ENCODE assay signal across 11 cellular contexts in the genomic region with DNA sequence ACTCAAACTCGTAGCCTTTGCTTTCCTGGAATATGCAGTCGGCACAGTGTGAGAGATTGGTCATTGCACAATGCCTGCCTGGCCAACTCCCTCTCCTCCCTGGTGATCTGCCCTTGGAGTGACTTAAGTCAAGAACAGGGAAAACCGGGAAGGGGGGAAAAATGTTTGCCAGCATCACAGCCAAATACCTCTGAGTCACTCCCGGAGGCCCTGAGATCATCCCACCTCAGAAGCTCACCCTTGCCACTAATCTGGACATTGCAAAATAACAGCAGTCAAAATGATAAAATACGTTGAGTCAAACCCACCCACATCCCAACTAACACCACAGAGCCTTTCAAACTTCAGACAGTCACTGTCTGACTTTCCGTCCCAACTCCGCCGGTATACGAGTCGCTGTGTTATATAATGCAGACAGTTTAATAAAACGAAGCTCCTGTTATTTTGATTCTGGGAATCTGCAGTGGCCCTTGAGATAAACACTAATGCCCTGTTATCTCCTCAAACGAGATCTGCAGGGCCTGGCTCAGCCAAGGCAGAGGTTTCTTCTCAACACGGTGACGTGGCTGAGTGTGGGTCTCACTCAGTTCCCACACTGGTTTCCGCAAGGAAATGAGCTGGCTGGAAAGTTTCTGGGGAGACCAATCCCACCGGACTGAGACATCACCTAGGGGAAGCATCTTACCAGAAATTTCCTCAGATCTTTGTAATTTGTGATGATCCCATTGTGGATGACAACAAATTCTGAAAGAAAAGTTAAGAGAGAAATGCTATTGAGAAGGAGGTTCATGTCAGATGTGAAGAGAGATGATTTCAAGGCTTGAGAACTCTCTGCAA. TPM values are rescaled to one million over a fixed set of nuclear protein-coding genes. Genes with fewer than 3 reads are reported as not detected.
DNase-seq lines count a peak whose midpoint lies in the region; ATAC-seq and TF ChIP-seq lines count a peak whose summit lies in the region.
"Had no signal": no experiment of that assay in that cellular context is flagged by ENCODE, and none has a peak within 500 bp of the region (broad histone marks: within the 10 kb centered on the region; RNA-seq: fewer than 3 reads in every experiment).

No MANE protein-coding gene starts in this region.

- peak overlapping the region; percentile 81 for H3K27ac ChIP-seq in RWPE1

- H3K4me3 ChIP-seq in BJ (ENCODE audit: low read depth, low read length) (no peak overlapping the region), fibroblast of mammary gland (ENCODE audit: control insufficient read depth, low read depth, low read length) (no peak overlapping the region)

- H3K4me3 Mint-ChIP-seq in osteocyte (ENCODE audit: unreplicated experiment): peak overlapping the region; percentile 11
- H3K4me3 Mint-ChIP-seq in activated CD4-positive, alpha-beta memory T cell treated with anti-CD3 and anti-CD28 coated beads for 36 hours: no peak overlapping the region
- H3K4me3 Mint-ChIP-seq in activated CD8-positive, alpha-beta T cell treated with anti-CD3 and anti-CD28 coated beads, Interleukin-2, amount 10 ng/mL, durations not matched to agents 7 days and 5 days: no peak overlapping the region

- H3K36me3 Mint-ChIP-seq in osteocyte (ENCODE audit: unreplicated experiment): peaks cover 35% of the 10 kb centered on the region
- H3K36me3 Mint-ChIP-seq in activated CD4-positive, alpha-beta memory T cell treated with anti-CD3 and anti-CD28 coated beads for 36 hours: no peaks in the 10 kb centered on the region
- H3K36me3 Mint-ChIP-seq in activated CD8-positive, alpha-beta T cell treated with anti-CD3 and anti-CD28 coated beads, Interleukin-2, amount 10 ng/mL, durations not matched to agents 7 days and 5 days (ENCODE audit: low read depth): no peaks in the 10 kb centered on the region

- POLR2A ChIA-PET in BJ (lab: Charles Lee) (no interaction called here), RWPE1 (lab: Yijun Ruan, JAX; ENCODE audit: low non-redundant PET) (interaction anchor here (0.7 kb wide), 1 partner anchor 15 kb away, joined by 5 read pairs; no protein-coding TSS in a partner anchor)
- POLR2A ChIA-PET in activated CD4-positive, alpha-beta memory T cell treated with anti-CD3 and anti-CD28 coated beads for 36 hours (lab: Charles Lee): no interaction called here
- POLR2A ChIA-PET in activated CD8-positive, alpha-beta T cell treated with anti-CD3 and anti-CD28 coated beads, Interleukin-2, amount 10 ng/mL, durations not matched to agents 7 days and 5 days (lab: Charles Lee): no interaction called here

- ATAC-seq in activated CD8-positive, alpha-beta T cell treated with anti-CD3 and anti-CD28 coated beads, Interleukin-2, amount 10 ng/mL, durations not matched to agents 7 days and 5 days: no peak

- no peaks in the 10 kb centered on the region for H3K9me3 Mint-ChIP-seq in osteocyte (ENCODE audit: unreplicated experiment)
- no peaks in the 10 kb centered on the region for H3K9me3 Mint-ChIP-seq in activated CD4-positive, alpha-beta memory T cell treated with anti-CD3 and anti-CD28 coated beads for 36 hours
- no peaks in the 10 kb centered on the region for H3K9me3 Mint-ChIP-seq in activated CD8-positive, alpha-beta T cell treated with anti-CD3 and anti-CD28 coated beads, Interleukin-2, amount 10 ng/mL, durations not matched to agents 7 days and 5 days (ENCODE audit: insufficient read depth)

- no peaks in the 10 kb centered on the region for H3K27me3 ChIP-seq in BJ (ENCODE audit: control insufficient read depth, insufficient read depth, low read length)

- no peaks in the 10 kb centered on the region for H3K27me3 Mint-ChIP-seq in osteocyte (ENCODE audit: unreplicated experiment)
- H3K27me3 Mint-ChIP-seq in activated CD4-positive, alpha-beta memory T cell treated with anti-CD3 and anti-CD28 coated beads for 36 hours: peaks cover 8% of the 10 kb centered on the region
- H3K27me3 Mint-ChIP-seq in activated CD8-positive, alpha-beta T cell treated with anti-CD3 and anti-CD28 coated beads, Interleukin-2, amount 10 ng/mL, durations not matched to agents 7 days and 5 days (ENCODE audit: low read depth): peaks cover 15% of the 10 kb centered on the region

- intact Hi-C loops in activated CD4-positive, alpha-beta memory T cell treated with anti-CD3 and anti-CD28 coated beads for 36 hours (cut with micrococcal nuclease): no loop called here

- DNase-seq in BJ (ENCODE audit: low read depth): peak; percentile 90
- peak; percentile 97 for DNase-seq in RWPE1 (ENCODE audit: low spot score)
- peak; percentile 100 for DNase-seq in fibroblast of mammary gland (ENCODE audit: low read depth)
- no peak for DNase-seq in osteocyte (ENCODE audit: extremely low spot score, unreplicated experiment)
- no peak for DNase-seq in activated CD4-positive, alpha-beta memory T cell treated with anti-CD3 and anti-CD28 coated beads for 36 hours
- DNase-seq in DMS53 (lab: John Stamatoyannopoulos, UW): no peak
- DNase-seq in ecto neural progenitor cell (ENCODE audit: low spot score): no peak
- no peak for DNase-seq in activated CD8-positive, alpha-beta T cell treated with anti-CD3 and anti-CD28 coated beads, Interleukin-2, amount 10 ng/mL, durations not matched to agents 7 days and 5 days
- DNase-seq: activated CD4-positive, alpha-beta T cell treated with anti-CD3 and anti-CD28 coated beads, Interleukin-2, amount 50 U/mL, for 4 hours; Caco-2; NCI-H2081 had no signal

- no peak for TF ChIP-seq CTCF in BJ (IDR thresholded peaks at IDR 0.05; ENCODE audit: insufficient read depth, low read depth, low read length)
- no peak for TF ChIP-seq CTCF in RWPE1 (conservative IDR thresholded peaks at IDR 0.05; ENCODE audit: low read depth)
- TF ChIP-seq CTCF in fibroblast of mammary gland (conservative IDR thresholded peaks at IDR 0.05; ENCODE audit: control insufficient read depth, insufficient read depth, low read depth, low read length): no peak
- no peak for TF ChIP-seq CTCF in osteocyte (IDR thresholded peaks at IDR 0.05)

- no peaks in the 10 kb centered on the region for H3K36me3 ChIP-seq in BJ (ENCODE audit: control insufficient read depth, insufficient read depth, low read length)

- CTCF ChIA-PET in BJ (lab: Yijun Ruan, JAX) (interaction anchor here (2.0 to 3.7 kb wide), 3 partner anchors 13 to 37 kb away, joined by 6 to 36 read pairs (median 10); a partner anchor contains a TSS), RWPE1 (lab: Yijun Ruan, JAX) (interaction anchor here (0.6 to 2.8 kb wide), 4 partner anchors 12 to 548 kb away, joined by 3 to 13 read pairs (median 4); no protein-coding TSS in a partner anchor)
- CTCF ChIA-PET in activated CD4-positive, alpha-beta memory T cell treated with anti-CD3 and anti-CD28 coated beads for 36 hours (lab: Charles Lee): interaction anchor here (0.6 to 2.8 kb wide), 4 partner anchors 11 to 62 kb away, joined by 3 to 12 read pairs (median 4); no protein-coding TSS in a partner anchor
- CTCF ChIA-PET in activated CD8-positive, alpha-beta T cell treated with anti-CD3 and anti-CD28 coated beads, Interleukin-2, amount 10 ng/mL, durations not matched to agents 7 days and 5 days (lab: Charles Lee): interaction anchor here (1.0 to 1.9 kb wide), 2 partner anchors 11 to 16 kb away, joined by 4 to 8 read pairs; no protein-coding TSS in a partner anchor

- peaks cover 58% of the 10 kb centered on the region for H3K4me1 Mint-ChIP-seq in osteocyte (ENCODE audit: unreplicated experiment)
- no peaks in the 10 kb centered on the region for H3K4me1 Mint-ChIP-seq in activated CD4-positive, alpha-beta memory T cell treated with anti-CD3 and anti-CD28 coated beads for 36 hours (ENCODE audit: low read depth)
- peaks cover 3% of the 10 kb centered on the region for H3K4me1 Mint-ChIP-seq in activated CD8-positive, alpha-beta T cell treated with anti-CD3 and anti-CD28 coated beads, Interleukin-2, amount 10 ng/mL, durations not matched to agents 7 days and 5 days (ENCODE audit: low read depth)

- peak overlapping the region; percentile 84 for H3K27ac Mint-ChIP-seq in osteocyte (ENCODE audit: unreplicated experiment)
- no peak overlapping the region for H3K27ac Mint-ChIP-seq in activated CD4-positive, alpha-beta memory T cell treated with anti-CD3 and anti-CD28 coated beads for 36 hours
- H3K27ac Mint-ChIP-seq in activated CD8-positive, alpha-beta T cell treated with anti-CD3 and anti-CD28 coated beads, Interleukin-2, amount 10 ng/mL, durations not matched to agents 7 days and 5 days: no peak overlapping the region

RNA-seq across cellular contexts. Expression of a gene that starts 22.1 kb away (rescaled TPM):
- 4.7 and 6.1 TPM in 2 replicates for polyA plus RNA-seq in BJ (2011; rRNA removed)
- 2.4 and 4.3 TPM in 2 replicates for polyA minus RNA-seq in BJ (2011; rRNA and poly(A)+ RNA removed)
- total RNA-seq in osteocyte: 70.7 and 80.0 TPM in 2 replicates
- under 1 TPM; 0.12 to 0.15 TPM for total RNA-seq in activated CD4-positive, alpha-beta memory T cell treated with anti-CD3 and anti-CD28 coated beads for 36 hours
- under 1 TPM in 1 of 2 experiments, not detected in 1; 0.13 TPM for total RNA-seq in activated CD8-positive, alpha-beta T cell treated with anti-CD3 and anti-CD28 coated beads, Interleukin-2, amount 10 ng/mL, durations not matched to agents 7 days and 5 days

RNA-seq across cellular contexts. Expression of a gene that starts 39.1 kb away (rescaled TPM):
- polyA plus RNA-seq in BJ (2011; rRNA removed): 31.6 and 35.0 TPM in 2 replicates
- 22.7 and 25.0 TPM in 2 replicates for polyA minus RNA-seq in BJ (2011; rRNA and poly(A)+ RNA removed)
- 30.0 and 31.8 TPM in 2 replicates for total RNA-seq in osteocyte
- total RNA-seq in activated CD4-positive, alpha-beta memory T cell treated with anti-CD3 and anti-CD28 coated beads for 36 hours: 10 to 100 TPM; 41.7 to 43.2 TPM
- total RNA-seq in activated CD8-positive, alpha-beta T cell treated with anti-CD3 and anti-CD28 coated beads, Interleukin-2, amount 10 ng/mL, durations not matched to agents 7 days and 5 days: 10 to 100 TPM; 42.6 to 44.6 TPM

Comparison
In these comparisons a context has a peak if more than half of its experiments do, and no peak if none do; other contexts are left out.
1. DNase-seq: peak in BJ (single experiment), RWPE1 (single experiment) and fibroblast of mammary gland (single experiment); none in osteocyte (single experiment), activated CD4-positive, alpha-beta memory T cell treated with anti-CD3 and anti-CD28 coated beads for 36 hours (single experiment), DMS53 (single experiment), ecto neural progenitor cell (single experiment) and activated CD8-positive, alpha-beta T cell treated with anti-CD3 and anti-CD28 coated beads, Interleukin-2, amount 10 ng/mL, durations not matched to agents 7 days and 5 days (single experiment).
2. RNA of a gene that starts 22.1 kb away (total RNA-seq): 70.7 to 80.0 TPM in osteocyte; 0.12 to 0.15 TPM in activated CD4-positive, alpha-beta memory T cell treated with anti-CD3 and anti-CD28 coated beads for 36 hours and 0.13 TPM in activated CD8-positive, alpha-beta T cell treated with anti-CD3 and anti-CD28 coated beads, Interleukin-2, amount 10 ng/mL, durations not matched to agents 7 days and 5 days; every median in the first group is over 10 times any median in the second.